In genomic region chr12:104566244-104566993, GRCh38 we compare ENCODE assay signal across 15 cellular contexts.
DNase-seq lines count a peak whose midpoint lies in the region; ATAC-seq, FAIRE-seq and TF ChIP-seq lines count a peak whose summit lies in the region.
"Had no signal": no experiment of that assay in that cellular context is flagged by ENCODE, and none has a peak within 500 bp of the region (broad histone marks: within the 10 kb centered on the region; RNA-seq: fewer than 3 reads in every experiment).

No MANE protein-coding gene starts in this region.

- DNase-seq in activated CD8-positive, alpha-beta memory T cell treated with anti-CD3 and anti-CD28 coated beads, Interleukin-2, amount 50 U/mL, for 24 hours (ENCODE audit: extremely low read depth), result peak; percentile 14
- DNase-seq in activated CD8-positive, alpha-beta memory T cell treated with anti-CD3 and anti-CD28 coated beads for 24 hours, result no peak
- DNase-seq in activated CD4-positive, alpha-beta T cell treated with anti-CD3 and anti-CD28 coated beads for 48 hours, result peak; percentile 60
- no peak for DNase-seq in central memory CD8-positive, alpha-beta T cell (ENCODE audit: low spot score in 2 of 2)
- DNase-seq in stimulated activated CD8-positive, alpha-beta memory T cell treated with anti-CD3 and anti-CD28 coated beads, Interleukin-4, amount 100 ng/mL, for 48 hours, result peak; percentile 54
- DNase-seq in pancreas, result no peak
- DNase-seq in ACHN, result no peak
- DNase-seq in coronary artery (ENCODE audit: low spot score), result no peak
- DNase-seq: DMS153, NCI-H1092 treated with DMSO at 0.1 percent for 48 hours, NCI-H510A treated with DMSO at 0.1 percent for 48 hours had no signal

- no peaks in the 10 kb centered on the region for H3K27me3 ChIP-seq in pancreas
- H3K27me3 ChIP-seq: right atrium auricular region, vagina had no signal

- no peaks in the 10 kb centered on the region for H3K36me3 ChIP-seq in pancreas
- H3K36me3 ChIP-seq: right atrium auricular region, vagina had no signal

- peaks cover 73% of the 10 kb centered on the region for H3K4me1 Mint-ChIP-seq in central memory CD8-positive, alpha-beta T cell

- H3K27ac Mint-ChIP-seq in central memory CD8-positive, alpha-beta T cell (ENCODE audit: low read depth), result peak overlapping the region; percentile 80

- TF ChIP-seq CTCF in pancreas (IDR thresholded peaks at IDR 0.05) (no peak), coronary artery (IDR thresholded peaks at IDR 0.05) (no peak)

- H3K27ac ChIP-seq in pancreas, result no peak overlapping the region
- H3K27ac ChIP-seq in coronary artery, result no peak overlapping the region
- H3K27ac ChIP-seq: right atrium auricular region, vagina had no signal

- H3K9me3 Mint-ChIP-seq in central memory CD8-positive, alpha-beta T cell, result no peaks in the 10 kb centered on the region

- 92 to 93% methylated on average over 6 of the region's 6 CpGs for whole genome bisulfite sequencing in pancreas, 2 donors

- H3K4me1 ChIP-seq in pancreas, result no peaks in the 10 kb centered on the region
- H3K4me1 ChIP-seq: vagina had no signal

- in situ Hi-C loops in ACHN (cut with HindIII; ENCODE audit: low pct_ligation_motif_present, low pct_unique_long_range_greater_than_20kb, low sequenced_read_pairs), result no loop called here

- H3K4me3 ChIP-seq in pancreas (no peak overlapping the region), coronary artery (no peak overlapping the region)
- H3K4me3 ChIP-seq: right atrium auricular region, vagina had no signal

- H3K36me3 Mint-ChIP-seq in central memory CD8-positive, alpha-beta T cell (ENCODE audit: insufficient read depth), result peaks cover 6% of the 10 kb centered on the region

- intact Hi-C loops in pancreas (cut with DNase I), result no loop called here

- no peak for FAIRE-seq in pancreas (lab: Jason Lieb, UNC)
- FAIRE-seq: GM19239, H54 had no signal

- H3K27me3 Mint-ChIP-seq in central memory CD8-positive, alpha-beta T cell, result no peaks in the 10 kb centered on the region

- H3K9me3 ChIP-seq in pancreas, result no peaks in the 10 kb centered on the region
- H3K9me3 ChIP-seq: right atrium auricular region, vagina had no signal

- no peak for ATAC-seq in central memory CD8-positive, alpha-beta T cell (replicated peaks; ENCODE audit: extremely low read depth, poor library complexity, severe bottlenecking)
- no peak for ATAC-seq in pancreas

- H3K4me3 Mint-ChIP-seq in central memory CD8-positive, alpha-beta T cell, result no peak overlapping the region

Comparison
In these comparisons a context has a peak if more than half of its experiments do, and no peak if none do; other contexts are left out.
1. DNase-seq: peak in activated CD8-positive, alpha-beta memory T cell treated with anti-CD3 and anti-CD28 coated beads, Interleukin-2, amount 50 U/mL, for 24 hours (single experiment), activated CD4-positive, alpha-beta T cell treated with anti-CD3 and anti-CD28 coated beads for 48 hours (single experiment) and stimulated activated CD8-positive, alpha-beta memory T cell treated with anti-CD3 and anti-CD28 coated beads, Interleukin-4, amount 100 ng/mL, for 48 hours (single experiment); none in activated CD8-positive, alpha-beta memory T cell treated with anti-CD3 and anti-CD28 coated beads for 24 hours (single experiment), central memory CD8-positive, alpha-beta T cell (0 of 2), pancreas (0 of 6), ACHN (single experiment) and coronary artery (single experiment).